Comparison of ENCODE assay signal across 12 cellular contexts in the genomic region with DNA sequence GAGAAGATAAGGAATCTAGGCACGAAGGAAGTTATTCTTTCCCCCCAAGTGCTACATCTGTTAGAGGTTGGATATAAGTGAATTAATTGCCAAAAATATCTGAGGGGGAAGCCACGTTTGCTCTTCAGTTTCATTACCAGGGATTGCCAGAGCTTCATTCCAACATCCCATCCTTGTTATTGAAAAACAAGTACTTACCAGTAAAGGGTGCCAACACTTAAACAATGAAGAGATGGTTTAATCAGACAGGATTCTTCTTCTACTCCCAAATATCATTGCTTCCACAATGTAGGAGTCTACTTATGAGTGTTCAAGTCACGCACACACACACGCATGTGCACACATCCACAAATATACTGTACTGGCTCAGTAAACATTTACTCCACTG.
DNase-seq lines count a peak whose midpoint lies in the region; ATAC-seq and TF ChIP-seq lines count a peak whose summit lies in the region.
"Had no signal": no experiment of that assay in that cellular context is flagged by ENCODE, and none has a peak within 500 bp of the region (broad histone marks: within the 10 kb centered on the region; RNA-seq: fewer than 3 reads in every experiment).

No MANE protein-coding gene starts in this region.

- H3K4me1 Mint-ChIP-seq in osteocyte (ENCODE audit: unreplicated experiment): peaks cover 29% of the 10 kb centered on the region

- ATAC-seq in HG03097 (IDR thresholded peaks at IDR 0.05; ENCODE audit: low FRiP score, unreplicated experiment): no peak
- ATAC-seq: esophagus mucosa had no signal

- peak overlapping the region; percentile 99 for H3K9ac ChIP-seq in OCI-LY3 (ENCODE audit: low read length)
- peak overlapping the region; percentile 39 for H3K9ac ChIP-seq in mammary epithelial cell (ENCODE audit: insufficient read depth, low read length)
- H3K9ac ChIP-seq: KMS-11 had no signal

- no peaks in the 10 kb centered on the region for H3K79me2 ChIP-seq in OCI-LY3 (ENCODE audit: low read length)
- no peaks in the 10 kb centered on the region for H3K79me2 ChIP-seq in mammary epithelial cell (ENCODE audit: insufficient read depth, low read length)

- dilution Hi-C loops in mammary epithelial cell (cut with HindIII; ENCODE audit: low sequenced_read_pairs): no loop called here

- H3K4me3 Mint-ChIP-seq in osteocyte (ENCODE audit: unreplicated experiment): peak overlapping the region; percentile 36

- H4K20me1 ChIP-seq in OCI-LY3 (ENCODE audit: insufficient read depth, low read length): no peaks in the 10 kb centered on the region
- H4K20me1 ChIP-seq in mammary epithelial cell (ENCODE audit: insufficient read depth, low read length): no peaks in the 10 kb centered on the region

- no peaks in the 10 kb centered on the region for H3K36me3 Mint-ChIP-seq in osteocyte (ENCODE audit: unreplicated experiment)

- no peak overlapping the region for H2AFZ ChIP-seq in OCI-LY3 (ENCODE audit: low read depth, low read length)
- peak overlapping the region; percentile 85 for H2AFZ ChIP-seq in mammary epithelial cell (ENCODE audit: low read depth, low read length)

- H3K36me3 ChIP-seq in OCI-LY3 (replicated peaks; ENCODE audit: low read depth, low read length) (no peaks in the 10 kb centered on the region), mammary epithelial cell (ENCODE audit: insufficient read depth, low read length) (no peaks in the 10 kb centered on the region)
- H3K36me3 ChIP-seq: tibial artery had no signal

- in situ Hi-C loops in mammary epithelial cell (cut with MboI; ENCODE audit: low sequenced_read_pairs in 2 of 2): no loop called here

- H3K4me3 ChIP-seq in OCI-LY3 (ENCODE audit: low read length) (peak overlapping the region; percentile 45), mammary epithelial cell (replicated peaks in 1 of 3; ENCODE audit: insufficient read depth in 1 of 3, low read depth in 2 of 3, low read length in 3 of 3) (peak overlapping the region in 2 of 3 experiments; percentile 7 to 12)

- peaks cover 95% of the 10 kb centered on the region for H3K4me1 ChIP-seq in OCI-LY3 (ENCODE audit: low read length)
- peaks cover 18% of the 10 kb centered on the region for H3K4me1 ChIP-seq in mammary epithelial cell (ENCODE audit: insufficient read depth, low read length)

- 7% methylated on average over 4 of the region's 4 CpGs for WGBS in mammary epithelial cell (ENCODE audit: low coverage, missing lambda C conversion rate)

- BruUV-seq in mammary epithelial cell (replicated peaks; lab: Mats Ljungman, UMichigan): no TSS peak

- no peaks in the 10 kb centered on the region for H3K27me3 ChIP-seq in OCI-LY3 (ENCODE audit: low read depth, low read length)
- H3K27me3 ChIP-seq in mammary epithelial cell (ENCODE audit: insufficient read depth, low read length): no peaks in the 10 kb centered on the region
- H3K27me3 ChIP-seq: tibial artery had no signal

- no peaks in the 10 kb centered on the region for H3K27me3 Mint-ChIP-seq in osteocyte (ENCODE audit: unreplicated experiment)

- H3K9me3 ChIP-seq in OCI-LY3 (ENCODE audit: insufficient read depth, low read length) (no peaks in the 10 kb centered on the region), mammary epithelial cell (replicated peaks; ENCODE audit: insufficient read depth, low read length) (no peaks in the 10 kb centered on the region)

- peaks cover 5% of the 10 kb centered on the region for H3K9me3 Mint-ChIP-seq in osteocyte (ENCODE audit: unreplicated experiment)

- intact Hi-C loops in mammary epithelial cell (cut with micrococcal nuclease): no loop called here

- DNase-seq in NCI-H1105 treated with DMSO at 0.1 percent for 48 hours (lab: John Stamatoyannopoulos, UW): peak; percentile 39
- no peak for DNase-seq in NCI-H1105 (lab: John Stamatoyannopoulos, UW)
- DNase-seq in mammary epithelial cell: no peak
- no peak for DNase-seq in osteocyte (ENCODE audit: extremely low spot score, unreplicated experiment)
- DNase-seq in medulla oblongata (ENCODE audit: extremely low spot score): no peak
- no peak for DNase-seq in D341Med (ENCODE audit: low spot score)
- DNase-seq: caudate nucleus had no signal

- H3K27ac Mint-ChIP-seq in osteocyte (ENCODE audit: unreplicated experiment): peak overlapping the region; percentile 83

- CTCF ChIA-PET in mammary epithelial cell (lab: Charles Lee; ENCODE audit: low non-redundant PET): no interaction called here

- TF ChIP-seq CTCF in OCI-LY3 (IDR thresholded peaks at IDR 0.05; ENCODE audit: low read depth, low read length) (no peak), mammary epithelial cell (conservative IDR thresholded peaks at IDR 0.05 in 1 of 2, IDR thresholded peaks at IDR 0.05 in 1 of 2; ENCODE audit: extremely low read depth in 1 of 2, insufficient read depth in 1 of 2, low read depth in 1 of 2, low read length in 2 of 2) (no peak), osteocyte (IDR thresholded peaks at IDR 0.05) (no peak)

- H3K4me2 ChIP-seq in OCI-LY3 (ENCODE audit: low read length) (peak overlapping the region; percentile 68), mammary epithelial cell (ENCODE audit: insufficient read depth, low read depth, low read length) (peak overlapping the region; percentile 76)
- H3K4me2 ChIP-seq: KMS-11 had no signal

- H3K27ac ChIP-seq in OCI-LY3 (ENCODE audit: low read length) (peak overlapping the region; percentile 99), mammary epithelial cell (ENCODE audit: insufficient read depth, low read depth, low read length) (peak overlapping the region; percentile 58)
- H3K27ac ChIP-seq: KMS-11 had no signal
